In the genomic region with DNA sequence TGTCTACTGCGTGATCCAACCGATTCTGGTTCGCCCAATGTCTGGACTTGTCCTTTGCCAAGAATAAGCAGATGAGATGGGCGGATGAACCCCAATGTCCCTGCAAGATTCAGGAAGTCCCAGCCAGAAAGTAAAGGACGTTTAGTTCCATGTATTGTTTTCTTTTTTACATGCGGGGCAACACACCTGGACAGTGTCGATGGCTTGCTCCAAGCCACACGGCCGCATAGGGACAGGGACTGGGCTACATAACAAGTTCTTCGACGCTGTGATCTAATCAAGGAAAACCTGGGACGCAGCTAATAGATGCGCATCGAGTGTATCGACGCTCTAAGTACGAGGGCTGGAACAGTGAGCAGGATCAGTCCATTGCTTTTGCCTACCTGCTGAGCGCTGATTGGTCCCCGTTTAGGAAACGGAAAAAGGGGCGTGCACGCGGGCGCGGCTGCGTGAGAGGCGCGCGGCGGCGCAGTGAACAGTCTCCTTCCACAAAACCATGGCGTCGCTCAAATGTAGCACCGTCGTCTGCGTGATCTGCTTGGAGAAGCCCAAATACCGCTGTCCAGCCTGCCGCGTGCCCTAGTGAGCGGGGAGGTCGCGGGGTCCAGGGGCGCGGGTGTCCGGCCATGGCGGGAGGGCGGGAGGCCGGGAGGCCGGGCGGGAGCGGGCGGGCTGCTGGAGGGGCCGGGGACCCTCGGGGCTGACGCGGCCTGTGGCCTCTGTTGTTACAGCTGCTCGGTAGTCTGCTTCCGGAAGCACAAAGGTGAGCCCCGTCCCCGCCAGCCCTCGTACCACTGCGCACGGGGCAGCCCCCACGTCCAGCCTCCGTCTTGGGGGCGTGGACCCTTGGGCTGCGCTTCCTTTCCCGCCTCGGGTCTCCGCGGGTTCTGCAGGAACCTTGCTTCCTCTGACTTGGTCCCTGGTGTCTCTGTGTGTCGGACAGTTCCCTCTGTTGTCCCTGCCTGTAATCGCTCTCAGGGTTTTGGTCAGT, we compare ENCODE assay signal across 8 cellular contexts. TPM values are rescaled to one million over a fixed set of nuclear protein-coding genes. Genes with fewer than 3 reads are reported as not detected.
DNase-seq lines count a peak whose midpoint lies in the region; ATAC-seq, FAIRE-seq and TF ChIP-seq lines count a peak whose summit lies in the region.

A gene (plus strand): TSS at position 478 of the 991 bp plus-strand sequence. CDS start 19 bp downstream, at position 497.

- peak within 1 kb of the TSS; percentile 95 for H3K4me3 Mint-ChIP-seq in activated T-helper 17 cell treated with anti-CD3 and anti-CD28 coated beads, Interleukin-2, amount 50 U/mL, for 72 hours
- peak within 1 kb of the TSS; percentile 99 for H3K4me3 Mint-ChIP-seq in natural killer cell

- TF ChIP-seq CTCF in RWPE1 (conservative IDR thresholded peaks at IDR 0.05; ENCODE audit: low read depth) (no peak), natural killer cell (IDR thresholded peaks at IDR 0.05) (no peak)

- peak; percentile 96 for ATAC-seq in activated T-helper 17 cell treated with anti-CD3 and anti-CD28 coated beads, Interleukin-2, amount 50 U/mL, for 72 hours (replicated peaks)
- peak; percentile 93 to 97 (median 95) for ATAC-seq in natural killer cell

- peak within 1 kb of the TSS; percentile 98 for H3K27ac Mint-ChIP-seq in activated T-helper 17 cell treated with anti-CD3 and anti-CD28 coated beads, Interleukin-2, amount 50 U/mL, for 72 hours
- H3K27ac Mint-ChIP-seq in natural killer cell: peak within 1 kb of the TSS; percentile 88 to 96

- POLR2A ChIA-PET in RWPE1 (lab: Yijun Ruan, JAX; ENCODE audit: low non-redundant PET): no interaction called here

- peak within 1 kb of the TSS; percentile 83 for H3K27ac ChIP-seq in RWPE1

- peaks cover 28% of the 10 kb centered on the region for H3K4me1 Mint-ChIP-seq in activated T-helper 17 cell treated with anti-CD3 and anti-CD28 coated beads, Interleukin-2, amount 50 U/mL, for 72 hours
- H3K4me1 Mint-ChIP-seq in natural killer cell: peaks cover 43 to 58% of the 10 kb centered on the region in 2 donors

- peaks cover 41% of the 10 kb centered on the region for H3K36me3 Mint-ChIP-seq in activated T-helper 17 cell treated with anti-CD3 and anti-CD28 coated beads, Interleukin-2, amount 50 U/mL, for 72 hours (ENCODE audit: low read depth)
- H3K36me3 Mint-ChIP-seq in natural killer cell: no peaks in the 10 kb centered on the region

- peak; percentile 82 for TF ChIP-seq POLR2A in H54 (IDR thresholded peaks at IDR 0.05; ENCODE audit: low read depth, low read length)

- peak; percentile 94 for DNase-seq in EH (ENCODE audit: low read depth)
- peak; percentile 97 for DNase-seq in H54 (ENCODE audit: insufficient read length, low spot score)
- peak; percentile 95 for DNase-seq in LoVo (ENCODE audit: low spot score)
- DNase-seq in RWPE1 (ENCODE audit: low spot score): peak; percentile 97
- peak; percentile 92 for DNase-seq in fibroblast of peridontal ligament (ENCODE audit: extremely low read depth)
- peak; percentile 89 for DNase-seq in natural killer cell
- peak; percentile 81 to 90 (median 87) for DNase-seq in stimulated activated naive CD4-positive, alpha-beta T cell (lab: John Stamatoyannopoulos, UW)

- FAIRE-seq in H54 (lab: Jason Lieb, UNC): no peak

- peaks cover 7% of the 10 kb centered on the region for H3K27me3 Mint-ChIP-seq in activated T-helper 17 cell treated with anti-CD3 and anti-CD28 coated beads, Interleukin-2, amount 50 U/mL, for 72 hours
- peaks cover 10 to 14% of the 10 kb centered on the region in 2 donors for H3K27me3 Mint-ChIP-seq in natural killer cell (ENCODE audit: low read depth in 2 of 2)

- intact Hi-C loops in natural killer cell (cut with micrococcal nuclease): loop anchor here (1.0 to 5.0 kb wide), 3 partner anchors 48 to 677 kb away; a partner anchor contains a TSS

- no peaks in the 10 kb centered on the region for H3K9me3 Mint-ChIP-seq in activated T-helper 17 cell treated with anti-CD3 and anti-CD28 coated beads, Interleukin-2, amount 50 U/mL, for 72 hours
- H3K9me3 Mint-ChIP-seq in natural killer cell: no peaks in the 10 kb centered on the region

- CTCF ChIA-PET in RWPE1 (lab: Yijun Ruan, JAX): no interaction called here

RNA-seq across cellular contexts. Expression of the gene that starts here (rescaled TPM):
- 10 to 100 TPM; 47.9 to 57.6 TPM for total RNA-seq in activated T-helper 17 cell treated with anti-CD3 and anti-CD28 coated beads, Interleukin-2, amount 50 U/mL, for 72 hours
- total RNA-seq in natural killer cell: 10 to 100 TPM; 27.1 to 41.3 (median 36.6) TPM

Comparison
In these comparisons a context has a peak if more than half of its experiments do, and no peak if none do; other contexts are left out.
1. Peak in every context shown above with its lines: DNase-seq, ATAC-seq and H3K27ac ChIP-seq.